9 cellular contexts compared by ENCODE assay signal in genomic region chr19:58513213-58513693, GRCh38. TPM values are rescaled to one million over a fixed set of nuclear protein-coding genes. Genes with fewer than 3 reads are reported as not detected.
DNase-seq lines count a peak whose midpoint lies in the region; FAIRE-seq and TF ChIP-seq lines count a peak whose summit lies in the region.
"Had no signal": no experiment of that assay in that cellular context is flagged by ENCODE, and none has a peak within 500 bp of the region (broad histone marks: within the 10 kb centered on the region; RNA-seq: fewer than 3 reads in every experiment).

No MANE protein-coding gene starts in this region.

- TF ChIP-seq CTCF in WERI-Rb-1 (IDR thresholded peaks at IDR 0.05; ENCODE audit: low read depth, low read length) = no peak
- TF ChIP-seq CTCF in keratinocyte (optimal IDR thresholded peaks at IDR 0.05 in 1 of 3, IDR thresholded peaks at IDR 0.05 in 1 of 3, conservative IDR thresholded peaks at IDR 0.05 in 1 of 3; ENCODE audit: extremely low read depth in 1 of 3, insufficient read depth in 2 of 3, low read length in 3 of 3) = no peak
- no peak for TF ChIP-seq CTCF in suprapubic skin (IDR thresholded peaks at IDR 0.05)

- dilution Hi-C loops in keratinocyte (cut with MboI; ENCODE audit: extremely low pct_ligation_motif_present, low sequenced_read_pairs) = no loop called here

- H3K9me1 ChIP-seq in keratinocyte (ENCODE audit: control insufficient read depth, extremely low read depth, insufficient read depth, low read length) = no peaks in the 10 kb centered on the region

- TF ChIP-seq POLR2A in suprapubic skin (IDR thresholded peaks at IDR 0.05) = no peak

- H3K9me3 Mint-ChIP-seq in T-helper 2 cell treated with Interferon-gamma antibody and Interleukin-4, amounts not matched to agents 5 μg/mL and 100 μg/mL, for 36 hours = no peaks in the 10 kb centered on the region
- H3K9me3 Mint-ChIP-seq: immature natural killer cell had no signal

- H3K27me3 ChIP-seq in WERI-Rb-1 (ENCODE audit: insufficient read depth, low read depth, severe bottlenecking) (no peaks in the 10 kb centered on the region), keratinocyte (ENCODE audit: control insufficient read depth, extremely low read depth, insufficient read depth, low read length) (no peaks in the 10 kb centered on the region), suprapubic skin (no peaks in the 10 kb centered on the region)

- H3K4me1 ChIP-seq in keratinocyte (ENCODE audit: control insufficient read depth, extremely low read depth, insufficient read depth, low read length) = peaks cover 10% of the 10 kb centered on the region
- peaks cover 47% of the 10 kb centered on the region for H3K4me1 ChIP-seq in suprapubic skin

- peaks cover 38% of the 10 kb centered on the region for H3K79me2 ChIP-seq in keratinocyte (ENCODE audit: control insufficient read depth, insufficient read depth, low read length)

- no peak overlapping the region for H3K9ac ChIP-seq in keratinocyte (ENCODE audit: control insufficient read depth, extremely low read depth, insufficient read depth, low read length)

- H3K4me3 ChIP-seq in WERI-Rb-1 (ENCODE audit: low read depth, low read length) (no peak overlapping the region), keratinocyte (ENCODE audit: control insufficient read depth in 2 of 3, extremely low read depth in 1 of 3, insufficient read depth in 2 of 3, low read depth in 1 of 3, low read length in 3 of 3) (no peak overlapping the region), suprapubic skin (no peak overlapping the region)

- no peaks in the 10 kb centered on the region for H4K20me1 ChIP-seq in keratinocyte (ENCODE audit: control insufficient read depth, extremely low read depth, insufficient read depth, low read length)

- peak overlapping the region; percentile 68 for H3K4me3 Mint-ChIP-seq in T-helper 2 cell treated with Interferon-gamma antibody and Interleukin-4, amounts not matched to agents 5 μg/mL and 100 μg/mL, for 36 hours

- peak overlapping the region; percentile 49 for H3K27ac Mint-ChIP-seq in T-helper 2 cell treated with Interferon-gamma antibody and Interleukin-4, amounts not matched to agents 5 μg/mL and 100 μg/mL, for 36 hours

- peaks cover 13% of the 10 kb centered on the region for H3K4me1 Mint-ChIP-seq in T-helper 2 cell treated with Interferon-gamma antibody and Interleukin-4, amounts not matched to agents 5 μg/mL and 100 μg/mL, for 36 hours (ENCODE audit: low read depth)

- H3K9me3 ChIP-seq in WERI-Rb-1 (ENCODE audit: severe bottlenecking) = no peaks in the 10 kb centered on the region
- no peaks in the 10 kb centered on the region for H3K9me3 ChIP-seq in keratinocyte (ENCODE audit: control insufficient read depth, low read depth, low read length)
- H3K9me3 ChIP-seq in suprapubic skin = no peaks in the 10 kb centered on the region

- no peak for TF ChIP-seq EP300 in suprapubic skin (IDR thresholded peaks at IDR 0.05)

- DNase-seq in T-helper 2 cell treated with Interferon-gamma antibody and Interleukin-4, amounts not matched to agents 5 μg/mL and 100 μg/mL, for 36 hours (ENCODE audit: low spot score) = no peak
- DNase-seq in T-helper 2 cell (no peak), WERI-Rb-1 (no peak), keratinocyte (ENCODE audit: low read depth, low spot score) (no peak), suprapubic skin (ENCODE audit: low spot score in 2 of 2) (no peak), LoVo (ENCODE audit: low spot score) (no peak), NCI-H1105 (lab: John Stamatoyannopoulos, UW) (no peak), NCI-H2107 (lab: John Stamatoyannopoulos, UW) (no peak)

- peaks cover 16% of the 10 kb centered on the region for H3K36me3 Mint-ChIP-seq in T-helper 2 cell treated with Interferon-gamma antibody and Interleukin-4, amounts not matched to agents 5 μg/mL and 100 μg/mL, for 36 hours (ENCODE audit: low read depth)

- no peak for FAIRE-seq in keratinocyte (lab: Jason Lieb, UNC)

- H3K27ac ChIP-seq in WERI-Rb-1 (peak overlapping the region; percentile 88), keratinocyte (ENCODE audit: control insufficient read depth, insufficient read depth, low read length) (peak overlapping the region; percentile 43), suprapubic skin (peak overlapping the region; percentile 52)

- H3K27me3 Mint-ChIP-seq in T-helper 2 cell treated with Interferon-gamma antibody and Interleukin-4, amounts not matched to agents 5 μg/mL and 100 μg/mL, for 36 hours (ENCODE audit: low read depth) = no peaks in the 10 kb centered on the region

- 94% methylated on average over 5 of the region's 10 CpGs for WGBS in suprapubic skin

- H3K36me3 ChIP-seq in WERI-Rb-1 (peaks cover 13% of the 10 kb centered on the region), keratinocyte (ENCODE audit: control insufficient read depth in 2 of 2, extremely low read depth in 1 of 2, insufficient read depth in 2 of 2, low read length in 2 of 2) (peaks cover 5 to 12% of the 10 kb centered on the region in 2 experiments), suprapubic skin (peaks cover 20% of the 10 kb centered on the region)

- peak overlapping the region; percentile 66 for H3K4me2 ChIP-seq in keratinocyte (ENCODE audit: control insufficient read depth, extremely low read depth, insufficient read depth, low read depth, low read length)

- H2AFZ ChIP-seq in keratinocyte (ENCODE audit: control insufficient read depth, low read length) = no peak overlapping the region

RNA-seq across cellular contexts. Expression of gene SLC27A5, which starts 1.5 kb away (rescaled TPM):
- polyA plus RNA-seq in keratinocyte = 13.4 to 15.4 TPM (median 14.7 TPM) in 3 replicates
- polyA plus RNA-seq in keratinocyte (2011; ENCODE audit: low read depth) = 1.9 TPM
- 7.9 and 16.2 TPM in 2 replicates for polyA plus RNA-seq in keratinocyte (2011; cell fraction: cytosol; rRNA removed)
- 5.5 and 8.2 TPM in 2 replicates for polyA plus RNA-seq in keratinocyte (2011; cell fraction: nucleus; rRNA removed)
- polyA plus RNA-seq in keratinocyte (2012; ENCODE audit: low replicate concordance) = 11.7 and 22.5 TPM in 2 replicates
- polyA minus RNA-seq in keratinocyte = 14.4 to 33.3 TPM (median 19.7 TPM) in 3 replicates
- 18.8 TPM for polyA minus RNA-seq in keratinocyte (2011; cell fraction: cytosol; rRNA and poly(A)+ RNA removed)
- polyA minus RNA-seq in keratinocyte (2011; cell fraction: nucleus; rRNA and poly(A)+ RNA removed) = 4.1 and 5.6 TPM in 2 replicates
- 10 to 100 TPM in 2 of 4 donors, 1 to 10 TPM in 2; 2.1 to 19.1 (median 10.7) TPM for total RNA-seq in suprapubic skin

RNA-seq across cellular contexts. Expression of gene ZBTB45, which starts 6.4 kb away (rescaled TPM):
- polyA plus RNA-seq in keratinocyte = 3.1 to 8.2 TPM (median 4.6 TPM) in 3 replicates
- 2.3 TPM for polyA plus RNA-seq in keratinocyte (2011; ENCODE audit: low read depth)
- polyA plus RNA-seq in keratinocyte (2011; cell fraction: cytosol; rRNA removed) = 2.9 and 8.6 TPM in 2 replicates
- 8.5 and 12.5 TPM in 2 replicates for polyA plus RNA-seq in keratinocyte (2011; cell fraction: nucleus; rRNA removed)
- polyA plus RNA-seq in keratinocyte (2012; ENCODE audit: low replicate concordance) = 7.5 and 14.9 TPM in 2 replicates
- 2.6 to 12.6 TPM (median 3.4 TPM) in 3 replicates for polyA minus RNA-seq in keratinocyte
- polyA minus RNA-seq in keratinocyte (2011; cell fraction: cytosol; rRNA and poly(A)+ RNA removed) = 15.7 TPM
- polyA minus RNA-seq in keratinocyte (2011; cell fraction: nucleus; rRNA and poly(A)+ RNA removed) = 9.2 and 10.1 TPM in 2 replicates
- total RNA-seq in suprapubic skin = 10 to 100 TPM in 3 of 4 donors, 1 to 10 TPM in 1; 6.7 to 20.7 (median 15.8) TPM

RNA-seq across cellular contexts. Expression of gene TRIM28, which starts 30.6 kb away (rescaled TPM):
- polyA plus RNA-seq in keratinocyte = 290 to 316 TPM (median 298 TPM) in 3 replicates
- 166 TPM for polyA plus RNA-seq in keratinocyte (2011; ENCODE audit: low read depth)
- polyA plus RNA-seq in keratinocyte (2011; cell fraction: cytosol; rRNA removed) = 199 and 380 TPM in 2 replicates
- 344 and 506 TPM in 2 replicates for polyA plus RNA-seq in keratinocyte (2011; cell fraction: nucleus; rRNA removed)
- 355 and 492 TPM in 2 replicates for polyA plus RNA-seq in keratinocyte (2012; ENCODE audit: low replicate concordance)
- 1,017 to 2,182 TPM (median 1,062 TPM) in 3 replicates for polyA minus RNA-seq in keratinocyte
- polyA minus RNA-seq in keratinocyte (2011; cell fraction: cytosol; rRNA and poly(A)+ RNA removed) = 738 TPM
- 573 and 589 TPM in 2 replicates for polyA minus RNA-seq in keratinocyte (2011; cell fraction: nucleus; rRNA and poly(A)+ RNA removed)
- 100 to 1,000 TPM; 334 to 395 (median 360) TPM for total RNA-seq in suprapubic skin

RNA-seq across cellular contexts. Expression of gene ZNF446, which starts 37.1 kb away (rescaled TPM):
- polyA plus RNA-seq in keratinocyte = 2.1 to 4.7 TPM (median 2.7 TPM) in 3 replicates
- polyA plus RNA-seq in keratinocyte (2011; ENCODE audit: low read depth) = 1.4 TPM
- polyA plus RNA-seq in keratinocyte (2011; cell fraction: cytosol; rRNA removed) = 1.5 and 3.5 TPM in 2 replicates
- 6.4 and 9.9 TPM in 2 replicates for polyA plus RNA-seq in keratinocyte (2011; cell fraction: nucleus; rRNA removed)
- polyA plus RNA-seq in keratinocyte (2012; ENCODE audit: low replicate concordance) = 3.7 and 3.9 TPM in 2 replicates
- 1.4 to 3.3 TPM (median 2.3 TPM) in 3 replicates for polyA minus RNA-seq in keratinocyte
- polyA minus RNA-seq in keratinocyte (2011; cell fraction: cytosol; rRNA and poly(A)+ RNA removed) = 2.1 TPM
- polyA minus RNA-seq in keratinocyte (2011; cell fraction: nucleus; rRNA and poly(A)+ RNA removed) = 4.5 and 5.7 TPM in 2 replicates
- total RNA-seq in suprapubic skin = 10 to 100 TPM; 19.8 to 38.8 (median 24.0) TPM

RNA-seq across cellular contexts. Expression of gene CHMP2A, which starts 41.7 kb away (rescaled TPM):
- 105 to 167 TPM (median 115 TPM) in 3 replicates for polyA plus RNA-seq in keratinocyte
- 197 TPM for polyA plus RNA-seq in keratinocyte (2011; ENCODE audit: low read depth)
- 142 and 203 TPM in 2 replicates for polyA plus RNA-seq in keratinocyte (2011; cell fraction: cytosol; rRNA removed)
- 87.9 and 91.0 TPM in 2 replicates for polyA plus RNA-seq in keratinocyte (2011; cell fraction: nucleus; rRNA removed)
- polyA plus RNA-seq in keratinocyte (2012; ENCODE audit: low replicate concordance) = 150 and 159 TPM in 2 replicates
- polyA minus RNA-seq in keratinocyte = 73.6 to 125 TPM (median 114 TPM) in 3 replicates
- 121 TPM for polyA minus RNA-seq in keratinocyte (2011; cell fraction: cytosol; rRNA and poly(A)+ RNA removed)
- polyA minus RNA-seq in keratinocyte (2011; cell fraction: nucleus; rRNA and poly(A)+ RNA removed) = 22.2 and 26.5 TPM in 2 replicates
- total RNA-seq in suprapubic skin = 100 to 1,000 TPM in 3 of 4 donors, 10 to 100 TPM in 1; 96.1 to 120 (median 103) TPM
